In genomic region chrX:154552112-154552806, GRCh38 we compare ENCODE assay signal across 13 cellular contexts. TPM values are rescaled to one million over a fixed set of nuclear protein-coding genes. Genes with fewer than 3 reads are reported as not detected.
"Had no signal": no experiment of that assay in that cellular context is flagged by ENCODE, and none has a peak within 500 bp of the region (broad histone marks: within the 10 kb centered on the region; RNA-seq: fewer than 3 reads in every experiment).

No MANE protein-coding gene starts in this region.

RNA-seq across cellular contexts. Expression of gene CTAG1A, which starts 32.7 kb away (rescaled TPM):
- total RNA-seq: activated CD8-positive, alpha-beta memory T cell treated with anti-CD3 and anti-CD28 coated beads for 36 hours; aorta; colonic mucosa; esophagus squamous epithelium; gastrocnemius medialis; left ventricle myocardium superior; mammary epithelial cell; mesothelial cell of epicardium; natural killer cell treated with Interleukin-12 subunit alpha and Interleukin-12 subunit beta and Interleukin-15 and Interleukin-18, amount 100 ng/mL, for 72 hours; stomach; suprapubic skin; T-helper 2 cell treated with Interferon-gamma antibody and Interleukin-4, amounts not matched to agents 100 ng/mL and 5 ng/mL, for 36 hours; tibial nerve had no signal
- polyA plus RNA-seq: aorta, mammary epithelial cell, stomach had no signal
